In the genomic region with DNA sequence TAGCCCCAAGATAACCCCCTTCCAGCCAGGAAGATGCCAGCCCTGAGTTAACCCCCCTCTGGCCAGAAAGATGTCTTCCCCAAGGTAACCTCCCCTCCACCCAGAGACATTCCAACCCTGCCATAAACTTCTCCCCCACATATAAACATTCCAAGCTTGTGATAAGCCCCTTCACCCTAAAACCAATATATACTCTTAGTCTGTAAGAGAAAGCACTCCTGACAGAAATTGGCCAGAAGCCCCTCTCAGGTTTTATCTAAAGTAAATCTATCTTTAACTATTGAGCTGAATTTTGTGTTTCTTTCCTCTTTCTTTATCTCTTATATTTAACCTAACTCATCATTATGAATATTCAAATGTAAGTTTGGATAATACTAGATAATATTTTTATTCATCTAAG, we compare ENCODE assay signal across 19 cellular contexts.
"Had no signal": no experiment of that assay in that cellular context is flagged by ENCODE, and none has a peak within 500 bp of the region (broad histone marks: within the 10 kb centered on the region; RNA-seq: fewer than 3 reads in every experiment).

No MANE protein-coding gene starts in this region.

- DNase-seq: Kasumi-1, MM.1S, NCI-H1092 treated with DMSO at 0.1 percent for 48 hours, NCI-H1436, NCI-H187, NCI-H2029, NCI-H2081 treated with DMSO at 0.1 percent for 48 hours, NCI-H2171 treated with DMSO at 0.1 percent for 48 hours, NCI-H524, NCI-H526 treated with DMSO at 0.1 percent for 48 hours, NCI-H748 treated with DMSO at 0.1 percent for 48 hours, SHP77 had no signal

- H3K27ac ChIP-seq: HL-60, KMS-11, RWPE1 had no signal

- H3K36me3 Mint-ChIP-seq: IgD-negative memory B cell had no signal

- H3K4me2 ChIP-seq: KMS-11 had no signal

- FAIRE-seq: HTR-8/SVneo, K562, RCC 7860 had no signal

- H3K4me3 Mint-ChIP-seq: IgD-negative memory B cell had no signal

- ATAC-seq: K562 had no signal

- H3K9ac ChIP-seq: KMS-11 had no signal

- H3K4me3 ChIP-seq: K562 had no signal

- H3K27me3 Mint-ChIP-seq: IgD-negative memory B cell had no signal

- H3K27ac Mint-ChIP-seq: IgD-negative memory B cell had no signal
